8 cellular contexts compared by ENCODE assay signal in genomic region chr2:9473985-9474360, GRCh38. TPM values are rescaled to one million over a fixed set of nuclear protein-coding genes. Genes with fewer than 3 reads are reported as not detected.
DNase-seq lines count a peak whose midpoint lies in the region; ATAC-seq and TF ChIP-seq lines count a peak whose summit lies in the region.

No MANE protein-coding gene starts in this region.

- H3K79me1 ChIP-seq in mesenchymal stem cell (replicated peaks; ENCODE audit: low read length, poor library complexity, severe bottlenecking), result peaks cover 2% of the 10 kb centered on the region

- H3K4me3 ChIP-seq in coronary artery, result peak overlapping the region; percentile 94
- H3K4me3 ChIP-seq in mesenchymal stem cell (ENCODE audit: insufficient read depth in 1 of 2, low read depth in 1 of 2, low read length in 2 of 2), result peak overlapping the region; percentile 1 to 84

- no peak overlapping the region for H2BK120ac ChIP-seq in mesenchymal stem cell (ENCODE audit: low read depth, low read length)

- no peak overlapping the region for H2BK5ac ChIP-seq in mesenchymal stem cell (ENCODE audit: low read depth, low read length, poor library complexity, severe bottlenecking)

- H3K27me3 ChIP-seq in mesenchymal stem cell (ENCODE audit: control insufficient read depth in 1 of 2, insufficient read depth in 1 of 2, low read length in 2 of 2), result no peaks in the 10 kb centered on the region

- H3K9ac ChIP-seq in mesenchymal stem cell (ENCODE audit: low read length), result peak overlapping the region; percentile 90

- TF ChIP-seq CTCF in coronary artery (IDR thresholded peaks at IDR 0.05), result no peak

- peaks cover 56% of the 10 kb centered on the region for H3K36me3 Mint-ChIP-seq in activated CD4-positive, alpha-beta T cell treated with anti-CD3 and anti-CD28 coated beads, Interleukin-2, amount 10 ng/mL, durations not matched to agents 7 days and 5 days (ENCODE audit: low read depth)

- no peak overlapping the region for H2BK15ac ChIP-seq in mesenchymal stem cell (ENCODE audit: low read depth, poor library complexity, severe bottlenecking)

- H2BK12ac ChIP-seq in mesenchymal stem cell (ENCODE audit: low read length in 2 of 2), result no peak overlapping the region

- CTCF ChIA-PET in activated CD4-positive, alpha-beta T cell treated with anti-CD3 and anti-CD28 coated beads, Interleukin-2, amount 10 ng/mL, durations not matched to agents 7 days and 5 days (lab: Charles Lee), result interaction anchor here (1.0 to 2.1 kb wide), 3 partner anchors 26 to 36 kb away, joined by 3 to 6 read pairs (median 5); no protein-coding TSS in a partner anchor

- peaks cover 4% of the 10 kb centered on the region for H3K4me1 ChIP-seq in mesenchymal stem cell (ENCODE audit: control insufficient read depth, insufficient read depth, low read depth, low read length)

- H3K4me3 Mint-ChIP-seq in activated CD4-positive, alpha-beta T cell treated with anti-CD3 and anti-CD28 coated beads, Interleukin-2, amount 10 ng/mL, durations not matched to agents 7 days and 5 days, result peak overlapping the region; percentile 76

- H3K4me2 ChIP-seq in mesenchymal stem cell (ENCODE audit: low read length, poor library complexity, severe bottlenecking), result no peak overlapping the region

- H3K4me1 Mint-ChIP-seq in activated CD4-positive, alpha-beta T cell treated with anti-CD3 and anti-CD28 coated beads, Interleukin-2, amount 10 ng/mL, durations not matched to agents 7 days and 5 days, result peaks cover 46% of the 10 kb centered on the region

- peak overlapping the region; percentile 93 to 94 for H3K27ac ChIP-seq in coronary artery
- H3K27ac ChIP-seq in mesenchymal stem cell (ENCODE audit: low read length, poor library complexity, severe bottlenecking), result no peak overlapping the region

- DNase-seq in activated CD4-positive, alpha-beta T cell treated with anti-CD3 and anti-CD28 coated beads, Interleukin-2, amount 10 ng/mL, durations not matched to agents 7 days and 5 days, result peak; percentile 79
- DNase-seq in coronary artery (ENCODE audit: low spot score) (no peak), mesenchymal stem cell (no peak), kidney tubule cell (ENCODE audit: low spot score) (no peak)
- DNase-seq in stimulated activated CD8-positive, alpha-beta memory T cell treated with anti-CD3 and anti-CD28 coated beads, Interleukin-15, amount 100 ng/mL, for 1 hour (ENCODE audit: low read depth), result peak; percentile 32

- ATAC-seq in GM18909 (IDR thresholded peaks at IDR 0.05; ENCODE audit: poor library complexity, unreplicated experiment), result peak; percentile 25
- peak; percentile 7 for ATAC-seq in HG03108 (IDR thresholded peaks at IDR 0.05; ENCODE audit: unreplicated experiment)
- no peak for ATAC-seq in HG03378 (IDR thresholded peaks at IDR 0.05; ENCODE audit: unreplicated experiment)

- H4K8ac ChIP-seq in mesenchymal stem cell (ENCODE audit: low read length), result no peak overlapping the region

- POLR2A ChIA-PET in activated CD4-positive, alpha-beta T cell treated with anti-CD3 and anti-CD28 coated beads, Interleukin-2, amount 10 ng/mL, durations not matched to agents 7 days and 5 days (lab: Charles Lee), result interaction anchor here (1.1 kb wide), 1 partner anchor 82 kb away, joined by 3 read pairs; no protein-coding TSS in a partner anchor

- H2AK5ac ChIP-seq in mesenchymal stem cell (ENCODE audit: low read length, severe bottlenecking), result no peak overlapping the region

- H3K9me3 Mint-ChIP-seq in activated CD4-positive, alpha-beta T cell treated with anti-CD3 and anti-CD28 coated beads, Interleukin-2, amount 10 ng/mL, durations not matched to agents 7 days and 5 days, result peaks cover 3% of the 10 kb centered on the region

- H2AFZ ChIP-seq in mesenchymal stem cell (ENCODE audit: low read depth, low read length), result no peak overlapping the region

- no peaks in the 10 kb centered on the region for H3K27me3 Mint-ChIP-seq in activated CD4-positive, alpha-beta T cell treated with anti-CD3 and anti-CD28 coated beads, Interleukin-2, amount 10 ng/mL, durations not matched to agents 7 days and 5 days

- no peak overlapping the region for H3K18ac ChIP-seq in mesenchymal stem cell (ENCODE audit: low read depth in 1 of 2, low read length in 2 of 2)

- peaks cover 37 to 53% of the 10 kb centered on the region in 2 experiments for H3K36me3 ChIP-seq in mesenchymal stem cell (ENCODE audit: control insufficient read depth in 1 of 2, insufficient read depth in 2 of 2, low read depth in 1 of 2, low read length in 2 of 2)

- no peaks in the 10 kb centered on the region for H3K9me3 ChIP-seq in mesenchymal stem cell (ENCODE audit: control insufficient read depth, low read length)

- 97% methylated on average over 39 of the region's 39 CpGs for WGBS in mesenchymal stem cell

- H3K14ac ChIP-seq in mesenchymal stem cell (ENCODE audit: low read length in 2 of 2), result no peak overlapping the region

- H3K4ac ChIP-seq in mesenchymal stem cell (ENCODE audit: low read depth in 1 of 2, low read length in 2 of 2), result no peak overlapping the region

- H3K23ac ChIP-seq in mesenchymal stem cell (ENCODE audit: low read length in 2 of 2), result no peak overlapping the region

- H4K91ac ChIP-seq in mesenchymal stem cell (ENCODE audit: low read length), result no peak overlapping the region

- H3K27ac Mint-ChIP-seq in activated CD4-positive, alpha-beta T cell treated with anti-CD3 and anti-CD28 coated beads, Interleukin-2, amount 10 ng/mL, durations not matched to agents 7 days and 5 days, result peak overlapping the region; percentile 89

RNA-seq across cellular contexts. Expression of gene IAH1, which starts 0.4 kb away (rescaled TPM):
- 10 to 100 TPM; 58.1 to 64.4 TPM for total RNA-seq in activated CD4-positive, alpha-beta T cell treated with anti-CD3 and anti-CD28 coated beads, Interleukin-2, amount 10 ng/mL, durations not matched to agents 7 days and 5 days
- polyA plus RNA-seq in mesenchymal stem cell (2013, experiment 1 of 2), result not detected
- polyA plus RNA-seq in mesenchymal stem cell (2013, experiment 2 of 2), result not detected

RNA-seq across cellular contexts. Expression of gene CPSF3, which starts 50.5 kb away (rescaled TPM):
- 10 to 100 TPM; 46.9 to 58.2 TPM for total RNA-seq in activated CD4-positive, alpha-beta T cell treated with anti-CD3 and anti-CD28 coated beads, Interleukin-2, amount 10 ng/mL, durations not matched to agents 7 days and 5 days
- 26.5 TPM for polyA plus RNA-seq in mesenchymal stem cell (2013, experiment 1 of 2)
- polyA plus RNA-seq in mesenchymal stem cell (2013, experiment 2 of 2), result 27.3 TPM

RNA-seq across cellular contexts. Expression of gene ITGB1BP1, which starts 50.6 kb away (rescaled TPM):
- 100 to 1,000 TPM in 1 of 2 experiments, 10 to 100 TPM in 1; 93.9 to 104 TPM for total RNA-seq in activated CD4-positive, alpha-beta T cell treated with anti-CD3 and anti-CD28 coated beads, Interleukin-2, amount 10 ng/mL, durations not matched to agents 7 days and 5 days
- polyA plus RNA-seq in mesenchymal stem cell (2013, experiment 1 of 2), result 138 TPM
- polyA plus RNA-seq in mesenchymal stem cell (2013, experiment 2 of 2), result 132 TPM

Comparison
In these comparisons a context has a peak if more than half of its experiments do, and no peak if none do; other contexts are left out.
1. DNase-seq: peak in activated CD4-positive, alpha-beta T cell treated with anti-CD3 and anti-CD28 coated beads, Interleukin-2, amount 10 ng/mL, durations not matched to agents 7 days and 5 days (single experiment) and stimulated activated CD8-positive, alpha-beta memory T cell treated with anti-CD3 and anti-CD28 coated beads, Interleukin-15, amount 100 ng/mL, for 1 hour (single experiment); none in coronary artery (single experiment), mesenchymal stem cell (single experiment) and kidney tubule cell (single experiment).